ENCODE assay signal across 21 cellular contexts in the genomic region with DNA sequence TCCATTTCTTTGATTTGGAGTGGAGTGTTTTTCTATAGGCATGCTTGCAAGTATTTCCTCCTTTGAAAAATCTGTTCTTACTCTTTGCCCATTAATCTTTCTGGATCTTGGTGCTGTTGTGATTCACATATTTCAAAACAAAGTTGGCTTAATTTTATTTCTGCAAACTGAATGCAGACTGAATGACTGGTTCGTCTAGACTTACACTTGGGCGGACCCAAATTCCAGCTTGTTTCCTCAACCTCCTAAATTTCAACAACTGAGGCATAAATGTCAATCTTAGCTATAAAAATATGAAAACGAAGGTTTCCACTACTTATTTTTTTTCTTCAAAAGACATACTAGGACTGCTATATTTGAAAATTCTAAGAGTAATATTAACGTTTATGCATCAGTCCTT. TPM values are rescaled to one million over a fixed set of nuclear protein-coding genes. Genes with fewer than 3 reads are reported as not detected.
DNase-seq lines count a peak whose midpoint lies in the region; ATAC-seq, FAIRE-seq and TF ChIP-seq lines count a peak whose summit lies in the region.
"Had no signal": no experiment of that assay in that cellular context is flagged by ENCODE, and none has a peak within 500 bp of the region (broad histone marks: within the 10 kb centered on the region; RNA-seq: fewer than 3 reads in every experiment).

No MANE protein-coding gene starts in this region.

- H3K4me1 Mint-ChIP-seq in stimulated activated naive CD8-positive, alpha-beta T cell treated with anti-CD3 and anti-CD28 coated beads, Interleukin-15, Interleukin-2, amounts not matched to agents 100 ng/mL and 50 ng/mL, for 24 hours (ENCODE audit: low read depth): peaks cover 95% of the 10 kb centered on the region
- H3K4me1 Mint-ChIP-seq in astrocyte (ENCODE audit: low read depth, unreplicated experiment) (peaks cover 15% of the 10 kb centered on the region), immature natural killer cell (peaks cover 89 to 97% of the 10 kb centered on the region in 2 donors)

- H3K27ac Mint-ChIP-seq in stimulated activated naive CD8-positive, alpha-beta T cell treated with anti-CD3 and anti-CD28 coated beads, Interleukin-15, Interleukin-2, amounts not matched to agents 100 ng/mL and 50 ng/mL, for 24 hours: peak overlapping the region; percentile 87
- no peak overlapping the region for H3K27ac Mint-ChIP-seq in astrocyte (ENCODE audit: unreplicated experiment)
- H3K27ac Mint-ChIP-seq in immature natural killer cell: peak overlapping the region; percentile 82 to 95 (median 88)

- H3K4me3 ChIP-seq in astrocyte (ENCODE audit: insufficient read depth, low read depth, low read length) (no peak overlapping the region), upper lobe of right lung (no peak overlapping the region)
- H3K4me3 ChIP-seq: pancreas, spleen, uterus had no signal

- TF ChIP-seq CTCF in astrocyte (IDR thresholded peaks at IDR 0.05; ENCODE audit: insufficient read depth, low read depth, low read length) (no peak), upper lobe of right lung (IDR thresholded peaks at IDR 0.05) (no peak)

- no peaks in the 10 kb centered on the region for H3K9me3 Mint-ChIP-seq in stimulated activated naive CD8-positive, alpha-beta T cell treated with anti-CD3 and anti-CD28 coated beads, Interleukin-15, Interleukin-2, amounts not matched to agents 100 ng/mL and 50 ng/mL, for 24 hours
- H3K9me3 Mint-ChIP-seq in astrocyte (ENCODE audit: unreplicated experiment) (peaks cover 3% of the 10 kb centered on the region), immature natural killer cell (no peaks in the 10 kb centered on the region)
- H3K9me3 Mint-ChIP-seq: brain had no signal

- H3K4me1 ChIP-seq in astrocyte (ENCODE audit: insufficient read depth, low read length) (peaks cover 7% of the 10 kb centered on the region), upper lobe of right lung (peaks cover 32% of the 10 kb centered on the region)
- H3K4me1 ChIP-seq: pancreas had no signal

- H3K4me2 ChIP-seq in astrocyte (ENCODE audit: low read length): no peak overlapping the region
- H3K4me2 ChIP-seq: KMS-11 had no signal

- DNase-seq in stimulated activated naive CD8-positive, alpha-beta T cell treated with anti-CD3 and anti-CD28 coated beads, Interleukin-15, Interleukin-2, amounts not matched to agents 100 U/mL and 50 U/mL, for 24 hours: no peak
- DNase-seq in astrocyte (ENCODE audit: low read depth): peak; percentile 47
- DNase-seq in immature natural killer cell: no peak
- no peak for DNase-seq in upper lobe of right lung
- DNase-seq: activated gamma-delta T cell treated with Interleukin-2 at 50 U/mL for 16 hours; Calu3; effector CD8-positive, alpha-beta T cell; GDM1; NCI-H1417; pancreas; spleen; stimulated activated naive CD4-positive, alpha-beta T cell treated with Interleukin-2 at 50 U/mL for 16 hours; uterus had no signal

- no peaks in the 10 kb centered on the region for H3K79me2 ChIP-seq in astrocyte (ENCODE audit: insufficient read depth, low read length)

- no peak for ATAC-seq in stimulated activated naive CD8-positive, alpha-beta T cell treated with anti-CD3 and anti-CD28 coated beads, Interleukin-15, Interleukin-2, amounts not matched to agents 100 U/mL and 50 U/mL, for 24 hours
- ATAC-seq in upper lobe of right lung (no peak), HG03457 (IDR thresholded peaks at IDR 0.05; ENCODE audit: unreplicated experiment) (no peak), GM19397 (IDR thresholded peaks at IDR 0.05; ENCODE audit: unreplicated experiment) (no peak), GM18511 (IDR thresholded peaks at IDR 0.05; ENCODE audit: unreplicated experiment) (no peak)
- ATAC-seq: pancreas had no signal

- no peaks in the 10 kb centered on the region for H3K9me3 ChIP-seq in astrocyte (ENCODE audit: insufficient read depth, low read depth, low read length)
- H3K9me3 ChIP-seq in upper lobe of right lung: no peaks in the 10 kb centered on the region
- H3K9me3 ChIP-seq: pancreas, spleen, uterus had no signal

- H3K27me3 ChIP-seq in astrocyte (ENCODE audit: insufficient read depth, low read length): no peaks in the 10 kb centered on the region
- no peaks in the 10 kb centered on the region for H3K27me3 ChIP-seq in upper lobe of right lung
- H3K27me3 ChIP-seq: pancreas, spleen, uterus had no signal

- H3K27ac ChIP-seq in astrocyte (ENCODE audit: low read depth, low read length): no peak overlapping the region
- H3K27ac ChIP-seq in upper lobe of right lung: peak overlapping the region; percentile 8
- H3K27ac ChIP-seq: KMS-11, pancreas, uterus, VCaP had no signal

- no peak overlapping the region for H2AFZ ChIP-seq in astrocyte (ENCODE audit: low read depth, low read length)

- peak overlapping the region; percentile 21 for H3K4me3 Mint-ChIP-seq in stimulated activated naive CD8-positive, alpha-beta T cell treated with anti-CD3 and anti-CD28 coated beads, Interleukin-15, Interleukin-2, amounts not matched to agents 100 ng/mL and 50 ng/mL, for 24 hours
- H3K4me3 Mint-ChIP-seq in astrocyte (ENCODE audit: unreplicated experiment): no peak overlapping the region
- H3K4me3 Mint-ChIP-seq in immature natural killer cell: no peak overlapping the region
- H3K4me3 Mint-ChIP-seq: brain had no signal

- intact Hi-C loops in upper lobe of right lung (cut with DNase I): no loop called here

- no peaks in the 10 kb centered on the region for H3K36me3 ChIP-seq in astrocyte (ENCODE audit: insufficient read depth, low read length)
- no peaks in the 10 kb centered on the region for H3K36me3 ChIP-seq in upper lobe of right lung
- H3K36me3 ChIP-seq: pancreas, uterus had no signal

- no peaks in the 10 kb centered on the region for H4K20me1 ChIP-seq in astrocyte (ENCODE audit: insufficient read depth, low read length)

- no peak overlapping the region for H3K9ac ChIP-seq in astrocyte (ENCODE audit: low read length)
- H3K9ac ChIP-seq: KMS-11 had no signal

- no peaks in the 10 kb centered on the region for H3K27me3 Mint-ChIP-seq in stimulated activated naive CD8-positive, alpha-beta T cell treated with anti-CD3 and anti-CD28 coated beads, Interleukin-15, Interleukin-2, amounts not matched to agents 100 ng/mL and 50 ng/mL, for 24 hours
- H3K27me3 Mint-ChIP-seq in astrocyte (ENCODE audit: low read depth, unreplicated experiment): no peaks in the 10 kb centered on the region
- H3K27me3 Mint-ChIP-seq in immature natural killer cell (ENCODE audit: low read depth in 3 of 3): peaks cover 0 to 2% (median 0%) of the 10 kb centered on the region in 3 donors
- H3K27me3 Mint-ChIP-seq: brain had no signal

- peaks cover 20% of the 10 kb centered on the region for H3K36me3 Mint-ChIP-seq in stimulated activated naive CD8-positive, alpha-beta T cell treated with anti-CD3 and anti-CD28 coated beads, Interleukin-15, Interleukin-2, amounts not matched to agents 100 ng/mL and 50 ng/mL, for 24 hours (ENCODE audit: low read depth)
- no peaks in the 10 kb centered on the region for H3K36me3 Mint-ChIP-seq in astrocyte (ENCODE audit: low read depth, unreplicated experiment)
- H3K36me3 Mint-ChIP-seq in immature natural killer cell: peaks cover 0 to 5% (median 0%) of the 10 kb centered on the region in 3 donors
- H3K36me3 Mint-ChIP-seq: brain had no signal

- no peak for FAIRE-seq in astrocyte (lab: Jason Lieb, UNC)
- FAIRE-seq: islet of Langerhans had no signal

RNA-seq across cellular contexts. Expression of gene ANKRD44, which starts 59.0 kb away (rescaled TPM):
- 7.2 and 7.8 TPM in 2 replicates for total RNA-seq in astrocyte
- 100 to 1,000 TPM in 1 of 3 donors, 10 to 100 TPM in 2; 58.0 to 125 (median 65.6) TPM for polyA plus RNA-seq in immature natural killer cell
- total RNA-seq in upper lobe of right lung: 51.4 TPM
